In genomic region chr11:76206327-76207081, GRCh38 we compare ENCODE assay signal across 8 cellular contexts. TPM values are rescaled to one million over a fixed set of nuclear protein-coding genes. Genes with fewer than 3 reads are reported as not detected.
DNase-seq lines count a peak whose midpoint lies in the region; ATAC-seq and TF ChIP-seq lines count a peak whose summit lies in the region.

Gene WNT11, minus strand, starts transcription at chr11:76206502. Its CDS starts 95 bp downstream, at chr11:76206407.

- peak; percentile 23 for TF ChIP-seq RAD21 in SK-N-SH (IDR thresholded peaks at IDR 0.05; ENCODE audit: low read length)

- H3K27ac ChIP-seq in CD8-positive, alpha-beta memory T cell (ENCODE audit: low read depth, low read length): no peak within 1 kb of the TSS
- H3K27ac ChIP-seq in HL-60 (replicated peaks): no peak within 1 kb of the TSS
- H3K27ac ChIP-seq in SK-N-SH (ENCODE audit: low read depth in 2 of 2, low read length in 1 of 2): no peak within 1 kb of the TSS
- no peak within 1 kb of the TSS for H3K27ac ChIP-seq in colonic mucosa
- H3K27ac ChIP-seq in lung (ENCODE audit: low read depth in 1 of 2, low read length in 1 of 2): peak within 1 kb of the TSS in 1 of 2 donors; percentile 28
- H3K27ac ChIP-seq in testis: no peak within 1 kb of the TSS

- CTCF ChIA-PET in CD8-positive, alpha-beta memory T cell (lab: Charles Lee): interaction anchor here (0.6 to 8.9 kb wide), 22 partner anchors 9 to 515 kb away, joined by 3 to 303 read pairs (median 12); partner anchors contain the start of gene EMSY
- CTCF ChIA-PET in SK-N-SH (lab: Yijun Ruan, JAX): interaction anchor here (0.8 to 9.7 kb wide), 30 partner anchors 12 to 777 kb away, joined by 3 to 328 read pairs (median 11); no protein-coding TSS in a partner anchor

- 2% methylated on average over 50 of the region's 80 CpGs for WGBS in SK-N-SH (ENCODE audit: low lambda C conversion rate)
- WGBS in lung, 2 donors: 1% methylated on average over 61 to 80 of the region's 80 CpGs
- 1 to 2% methylated on average over 18 to 80 of the region's 80 CpGs for WGBS in testis, 2 donors

- H3K79me2 ChIP-seq in SK-N-SH (ENCODE audit: insufficient read depth): no peaks in the 10 kb centered on the region

- H3K4me2 ChIP-seq in SK-N-SH: peak within 1 kb of the TSS; percentile 90

- H3K9ac ChIP-seq in SK-N-SH (no peak within 1 kb of the TSS), colonic mucosa (ENCODE audit: low read depth in 2 of 2, low read length in 2 of 2) (peak within 1 kb of the TSS; percentile 50 to 58)

- no peak for TF ChIP-seq EP300 in SK-N-SH (IDR thresholded peaks at IDR 0.05; ENCODE audit: borderline replicate concordance in 1 of 2, low read depth in 1 of 2, low read length in 1 of 2)

- peaks cover 23% of the 10 kb centered on the region for H3K4me1 ChIP-seq in CD8-positive, alpha-beta memory T cell (ENCODE audit: insufficient read depth, low read length)
- H3K4me1 ChIP-seq in SK-N-SH (ENCODE audit: control insufficient read depth in 1 of 2, insufficient read depth in 2 of 2, low read depth in 1 of 2, low read length in 1 of 2) (peaks cover 0 to 37% of the 10 kb centered on the region in 2 experiments; a peak in 1 of 4 replicates), colonic mucosa (peaks cover 27% of the 10 kb centered on the region), lung (ENCODE audit: control insufficient read depth in 2 of 2, insufficient read depth in 2 of 2, low read length in 2 of 2) (peaks cover 0 to 21% of the 10 kb centered on the region in 2 donors), testis (peaks cover 28% of the 10 kb centered on the region)

- ATAC-seq in lung (ENCODE audit: insufficient read depth, low FRiP score): peak; percentile 21
- no peak for ATAC-seq in GM21717 (IDR thresholded peaks at IDR 0.05; ENCODE audit: unreplicated experiment)
- ATAC-seq in HG03045 (IDR thresholded peaks at IDR 0.05; ENCODE audit: unreplicated experiment): no peak

- peak; percentile 11 to 60 (median 32) for DNase-seq in CD8-positive, alpha-beta memory T cell
- DNase-seq in HL-60 (ENCODE audit: low read depth in 1 of 2, low spot score in 1 of 2): peak in 1 of 2 experiments; percentile 23
- peak; percentile 84 for DNase-seq in SK-N-SH
- peak; percentile 79 for DNase-seq in colonic mucosa
- DNase-seq in lung (ENCODE audit: low spot score): no peak
- DNase-seq in testis: peak; percentile 67

- no peaks in the 10 kb centered on the region for H3K9me2 ChIP-seq in SK-N-SH

- TF ChIP-seq POLR2A in testis (IDR thresholded peaks at IDR 0.05): no peak

- H3K27ac Mint-ChIP-seq in CD8-positive, alpha-beta memory T cell: peak within 1 kb of the TSS in 6 of 8 donors; percentile 46 to 82 (median 70)

- POLR2A ChIA-PET in CD8-positive, alpha-beta memory T cell (lab: Charles Lee): interaction anchor here (4.7 kb wide), 1 partner anchor 28 kb away, joined by 39 read pairs; no protein-coding TSS in a partner anchor
- POLR2A ChIA-PET in SK-N-SH (lab: Yijun Ruan, JAX): interaction anchor here (0.7 kb wide), 1 partner anchor 98 kb away, joined by 3 read pairs; no protein-coding TSS in a partner anchor

- no peak for TF ChIP-seq CTCF in HL-60 (IDR thresholded peaks at IDR 0.05; ENCODE audit: insufficient read depth, low read length)
- TF ChIP-seq CTCF in SK-N-SH (IDR thresholded peaks at IDR 0.05): no peak
- no peak for TF ChIP-seq CTCF in colonic mucosa (IDR thresholded peaks at IDR 0.05)
- no peak for TF ChIP-seq CTCF in lung (IDR thresholded peaks at IDR 0.05; ENCODE audit: control extremely low read depth, extremely low read depth)
- no peak for TF ChIP-seq CTCF in testis (IDR thresholded peaks at IDR 0.05)

- intact Hi-C loops in colonic mucosa (cut with DNase I): loop anchor here (2.0 kb wide), 1 partner anchor 112 kb away; no protein-coding TSS in a partner anchor
- intact Hi-C loops in testis (cut with DNase I; ENCODE audit: low total_unique reads): no loop called here

- H3K27me3 Mint-ChIP-seq in CD8-positive, alpha-beta memory T cell: peaks cover 28 to 35% of the 10 kb centered on the region in 2 donors

- H3K36me3 ChIP-seq in CD8-positive, alpha-beta memory T cell (ENCODE audit: insufficient read depth, low read length): no peaks in the 10 kb centered on the region
- H3K36me3 ChIP-seq in SK-N-SH (replicated peaks in 1 of 2; ENCODE audit: control insufficient read depth in 1 of 2, insufficient read depth in 2 of 2, low read length in 1 of 2) (no peaks in the 10 kb centered on the region), colonic mucosa (no peaks in the 10 kb centered on the region), lung (ENCODE audit: control insufficient read depth in 2 of 2, insufficient read depth in 2 of 2, low read length in 2 of 2) (no peaks in the 10 kb centered on the region), testis (ENCODE audit: low read depth, missing control alignments) (no peaks in the 10 kb centered on the region)

- peak within 1 kb of the TSS; percentile 86 for H2AFZ ChIP-seq in SK-N-SH (ENCODE audit: low read depth)

- no peaks in the 10 kb centered on the region for H3K9me3 ChIP-seq in CD8-positive, alpha-beta memory T cell (ENCODE audit: low read length)
- H3K9me3 ChIP-seq in SK-N-SH (no peaks in the 10 kb centered on the region), colonic mucosa (no peaks in the 10 kb centered on the region), lung (ENCODE audit: control insufficient read depth in 2 of 2, insufficient read depth in 1 of 2, low read length in 1 of 2) (no peaks in the 10 kb centered on the region), testis (no peaks in the 10 kb centered on the region)

- H3K4me1 Mint-ChIP-seq in CD8-positive, alpha-beta memory T cell: peaks cover 13 to 34% (median 16%) of the 10 kb centered on the region in 3 donors

- H3K4me3 Mint-ChIP-seq in CD8-positive, alpha-beta memory T cell: peak within 1 kb of the TSS; percentile 81 to 93 (median 87)

- H3K36me3 Mint-ChIP-seq in CD8-positive, alpha-beta memory T cell: no peaks in the 10 kb centered on the region

- H3K9me3 Mint-ChIP-seq in CD8-positive, alpha-beta memory T cell: no peaks in the 10 kb centered on the region

- H4K20me1 ChIP-seq in SK-N-SH (ENCODE audit: insufficient read depth): no peaks in the 10 kb centered on the region

- peaks cover 44% of the 10 kb centered on the region for H3K27me3 ChIP-seq in CD8-positive, alpha-beta memory T cell (ENCODE audit: insufficient read depth, low read length, poor library complexity, severe bottlenecking)
- peaks cover 37% of the 10 kb centered on the region for H3K27me3 ChIP-seq in HL-60 (ENCODE audit: insufficient read depth, poor library complexity, severe bottlenecking)
- H3K27me3 ChIP-seq in SK-N-SH (ENCODE audit: insufficient read depth): peaks cover 10% of the 10 kb centered on the region
- H3K27me3 ChIP-seq in colonic mucosa: peaks cover 38% of the 10 kb centered on the region
- H3K27me3 ChIP-seq in lung (ENCODE audit: control insufficient read depth, insufficient read depth): no peaks in the 10 kb centered on the region
- H3K27me3 ChIP-seq in testis: no peaks in the 10 kb centered on the region

- no peaks in the 10 kb centered on the region for H3F3A ChIP-seq in SK-N-SH (replicated peaks; ENCODE audit: insufficient read depth)

- peak within 1 kb of the TSS; percentile 94 for H3K4me3 ChIP-seq in CD8-positive, alpha-beta memory T cell (ENCODE audit: low read length)
- H3K4me3 ChIP-seq in HL-60 (replicated peaks; ENCODE audit: insufficient read depth, low read length): peak within 1 kb of the TSS; percentile 46
- peak within 1 kb of the TSS; percentile 57 to 68 for H3K4me3 ChIP-seq in SK-N-SH (ENCODE audit: low read depth in 2 of 2, low read length in 1 of 2)
- H3K4me3 ChIP-seq in colonic mucosa: peak within 1 kb of the TSS; percentile 71
- H3K4me3 ChIP-seq in lung: peak within 1 kb of the TSS; percentile 23
- H3K4me3 ChIP-seq in testis: peak within 1 kb of the TSS; percentile 37 to 62

TF ChIP-seq in SK-N-SH, 30 proteins besides CTCF, POLR2A, EP300 and RAD21:
- TF ChIP-seq, protein P1, sequence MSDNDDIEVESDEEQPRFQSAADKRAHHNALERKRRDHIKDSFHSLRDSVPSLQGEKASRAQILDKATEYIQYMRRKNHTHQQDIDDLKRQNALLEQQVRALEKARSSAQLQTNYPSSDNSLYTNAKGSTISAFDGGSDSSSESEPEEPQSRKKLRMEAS (IDR thresholded peaks at IDR 0.05; ENCODE audit: low read depth): peak; percentile 13; the same call in 1 of the 2 replicates
- TF ChIP-seq CHD2 (IDR thresholded peaks at IDR 0.05; ENCODE audit: low read length, partially characterized antibody) (no peak), EZH2phosphoT487 (IDR thresholded peaks at IDR 0.05; ENCODE audit: borderline replicate concordance, low read depth) (0 out of 2 replicates have a peak, but pooled peaks have one; percentile 36)

RNA-seq across cellular contexts. Expression of gene WNT11, which starts in this region (rescaled TPM):
- under 1 TPM in 1 of 2 experiments, not detected in 1; 0.28 TPM for total RNA-seq in CD8-positive, alpha-beta memory T cell
- 1.2 TPM for polyA plus RNA-seq in CD8-positive, alpha-beta memory T cell
- 0.43 and 0.70 TPM in 2 replicates for polyA plus RNA-seq in SK-N-SH (2012; rRNA removed)
- 0.21 and 0.33 TPM in 2 replicates for polyA plus RNA-seq in SK-N-SH (2012; cell fraction: cytosol; rRNA removed)
- 0.74 and 0.83 TPM in 2 replicates for polyA plus RNA-seq in SK-N-SH (2012; cell fraction: nucleus; rRNA removed)
- total RNA-seq in colonic mucosa: 1 to 10 TPM; 3.6 to 3.8 TPM
- 10 to 100 TPM in 1 of 2 donors, 1 to 10 TPM in 1; 4.4 to 31.3 TPM for total RNA-seq in lung
- polyA plus RNA-seq in lung: 1 to 10 TPM; 1.5 to 2.7 TPM
- total RNA-seq in testis: 1 to 10 TPM; 2.8 to 4.3 TPM
- polyA plus RNA-seq in testis (ENCODE audit: insufficient read depth, low read depth, low replicate concordance): 2.7 TPM

Comparison
In these comparisons a context has a peak if more than half of its experiments do, and no peak if none do; other contexts are left out.
1. Peak in DNase-seq, H3K4me3 ChIP-seq and H3K4me2 ChIP-seq in SK-N-SH; RNA of the gene not detected or under 1 TPM.
2. H3K4me3 ChIP-seq: peak in every context shown above with its lines; median percentile 94 in CD8-positive, alpha-beta memory T cell; 71 in colonic mucosa; 62 in SK-N-SH; 50 in testis; 46 in HL-60; 23 in lung.